34 cellular contexts compared by ENCODE assay signal in the genomic region with DNA sequence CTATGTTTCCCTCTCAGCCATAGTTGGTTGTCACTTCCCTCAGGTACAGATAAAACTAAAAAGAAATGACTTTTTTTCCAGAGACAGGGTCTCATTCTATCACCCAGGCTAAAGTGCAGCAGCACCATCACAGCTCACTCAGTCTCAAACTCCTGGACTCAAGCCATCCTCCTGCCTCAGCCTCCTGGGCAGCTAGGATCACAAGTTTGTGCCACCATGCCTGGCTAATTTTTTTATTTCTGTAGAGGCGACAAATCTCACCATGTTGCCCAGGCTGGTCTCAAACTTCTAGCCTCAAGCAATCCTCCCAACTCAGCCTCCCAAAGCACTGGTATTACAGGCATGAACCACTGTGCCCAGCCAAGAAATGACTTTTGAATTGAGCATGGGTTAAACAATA.
"Had no signal": no experiment of that assay in that cellular context is flagged by ENCODE, and none has a peak within 500 bp of the region (broad histone marks: within the 10 kb centered on the region; RNA-seq: fewer than 3 reads in every experiment).

No MANE protein-coding gene starts in this region.

- H3K36me3 Mint-ChIP-seq: activated naive CD4-positive, alpha-beta T cell treated with anti-CD3 and anti-CD28 coated beads, Interleukin-2, amount 50 U/mL, for 72 hours had no signal

- H3K27ac Mint-ChIP-seq: activated B cell treated with CpG ODN at 0.5 μM for 24 hours; activated CD4-positive, alpha-beta memory T cell treated with anti-CD3 and anti-CD28 coated beads for 36 hours; activated CD4-positive, alpha-beta T cell treated with anti-CD3 and anti-CD28 coated beads, Interleukin-2, amount 10 ng/mL, durations not matched to agents 24 days and 14 days; activated CD8-positive, alpha-beta T cell treated with anti-CD3 and anti-CD28 coated beads for 36 hours; activated naive CD4-positive, alpha-beta T cell treated with anti-CD3 and anti-CD28 coated beads for 36 hours; activated naive CD4-positive, alpha-beta T cell treated with anti-CD3 and anti-CD28 coated beads, Interleukin-2, amount 50 U/mL, for 72 hours; activated naive CD8-positive, alpha-beta T cell treated with anti-CD3 and anti-CD28 coated beads for 36 hours; activated T-cell treated with anti-CD3 and anti-CD28 coated beads, Interleukin-2, amount 50 U/mL, for 72 hours; activated T-helper 1 cell treated with anti-CD3 and anti-CD28 coated beads, Interleukin-12 subunit alpha, Interleukin-12 subunit beta, Interleukin-2, Interleukin-4 antibody, amounts not matched to agents 30 ng/mL and 10 ng/mL and 1 ng/mL, durations not matched to agents 14 hours and 24 hours and 36 hours; activated T-helper 17 cell treated with anti-CD3 and anti-CD28 coated beads, Interleukin-2, amount 50 U/mL, for 72 hours; T-helper 1 cell treated with Interleukin-12 subunit alpha and Interleukin-12 subunit beta and Interleukin-4 antibody, amounts not matched to agents 30 μg/mL and 1 μg/mL, for 36 hours; T-helper 2 cell treated with Interferon-gamma antibody and Interleukin-4, amounts not matched to agents 5 μg/mL and 100 μg/mL, for 36 hours had no signal

- H3K36me3 ChIP-seq: adrenal gland, brain microvascular endothelial cell, breast epithelium had no signal

- H3K4me3 Mint-ChIP-seq: activated B cell treated with CpG ODN at 0.5 μM for 24 hours; activated CD4-positive, alpha-beta memory T cell treated with anti-CD3 and anti-CD28 coated beads for 36 hours; activated CD4-positive, alpha-beta T cell treated with anti-CD3 and anti-CD28 coated beads, Interleukin-2, amount 10 ng/mL, durations not matched to agents 24 days and 14 days; activated CD8-positive, alpha-beta T cell treated with anti-CD3 and anti-CD28 coated beads for 36 hours; activated naive CD4-positive, alpha-beta T cell treated with anti-CD3 and anti-CD28 coated beads for 36 hours; activated naive CD8-positive, alpha-beta T cell treated with anti-CD3 and anti-CD28 coated beads for 36 hours; activated T-cell treated with anti-CD3 and anti-CD28 coated beads, Interleukin-2, amount 50 U/mL, for 4 hours; activated T-cell treated with anti-CD3 and anti-CD28 coated beads, Interleukin-2, amount 50 U/mL, for 72 hours; activated T-helper 1 cell treated with anti-CD3 and anti-CD28 coated beads, Interleukin-12 subunit alpha, Interleukin-12 subunit beta, Interleukin-2, Interleukin-4 antibody, amounts not matched to agents 30 ng/mL and 10 ng/mL and 1 ng/mL, durations not matched to agents 14 hours and 24 hours and 36 hours; activated T-helper 17 cell treated with anti-CD3 and anti-CD28 coated beads, Interleukin-2, amount 50 U/mL, for 72 hours; T-helper 1 cell treated with Interleukin-12 subunit alpha and Interleukin-12 subunit beta and Interleukin-4 antibody, amounts not matched to agents 30 μg/mL and 1 μg/mL, for 36 hours; T-helper 2 cell treated with Interferon-gamma antibody and Interleukin-4, amounts not matched to agents 5 μg/mL and 100 μg/mL, for 36 hours had no signal

- H3K9me3 ChIP-seq: adrenal gland, body of pancreas, breast epithelium had no signal

- H3K27me3 ChIP-seq: adrenal gland, body of pancreas, brain microvascular endothelial cell, breast epithelium had no signal

- DNase-seq: activated B cell treated with CpG ODN at 0.5 μM for 24 hours; activated CD4-positive, alpha-beta memory T cell treated with anti-CD3 and anti-CD28 coated beads for 36 hours; activated CD4-positive, alpha-beta T cell treated with anti-CD3 and anti-CD28 coated beads for 4 hours; activated CD4-positive, alpha-beta T cell treated with anti-CD3 and anti-CD28 coated beads, Interleukin-2, amount 10 ng/mL, durations not matched to agents 24 days and 14 days; activated CD4-positive, alpha-beta T cell treated with anti-CD3 and anti-CD28 coated beads, Interleukin-2, amount 50 U/mL, for 1 hour; activated CD4-positive, alpha-beta T cell treated with anti-CD3 and anti-CD28 coated beads, Interleukin-2, amount 50 U/mL, for 4 hours; activated CD4-positive, CD25-positive, alpha-beta regulatory T cell treated with anti-CD3 and anti-CD28 coated beads, Interleukin-2, amount 50 U/mL, for 72 hours; activated CD8-positive, alpha-beta memory T cell treated with anti-CD3 and anti-CD28 coated beads, Interleukin-2, amount 50 U/mL, for 4 hours; activated CD8-positive, alpha-beta T cell treated with anti-CD3 and anti-CD28 coated beads for 36 hours; activated effector memory CD4-positive, alpha-beta T cell treated with anti-CD3 and anti-CD28 coated beads, Interleukin-2, amount 50 U/mL, for 16 hours; activated gamma-delta T cell treated with Interleukin-2 at 50 U/mL for 16 hours; activated naive CD4-positive, alpha-beta T cell; activated naive CD4-positive, alpha-beta T cell treated with anti-CD3 and anti-CD28 coated beads for 36 hours; activated naive CD4-positive, alpha-beta T cell treated with anti-CD3 and anti-CD28 coated beads, Interleukin-2, amount 50 U/mL, for 16 hours; activated naive CD8-positive, alpha-beta T cell treated with anti-CD3 and anti-CD28 coated beads for 36 hours; activated T-cell treated with anti-CD3 and anti-CD28 coated beads for 4 hours; activated T-cell treated with anti-CD3 and anti-CD28 coated beads, Interleukin-2, amount 50 U/mL, for 1 hour; activated T-cell treated with anti-CD3 and anti-CD28 coated beads, Interleukin-2, amount 50 U/mL, for 4 hours; activated T-cell treated with anti-CD3 and anti-CD28 coated beads, Interleukin-2, amount 50 U/mL, for 72 hours; adrenal gland; amniotic stem cell; aorta; body of pancreas; brain microvascular endothelial cell; central memory CD4-positive, alpha-beta T cell; T-helper 2 cell; T-helper 9 cell had no signal

- H3K4me3 ChIP-seq: adrenal gland, body of pancreas, breast epithelium had no signal

- H3K9me3 Mint-ChIP-seq: activated CD4-positive, alpha-beta T cell treated with anti-CD3 and anti-CD28 coated beads, Interleukin-2, amount 10 ng/mL, durations not matched to agents 24 days and 14 days; activated T-helper 1 cell treated with anti-CD3 and anti-CD28 coated beads, Interleukin-12 subunit alpha, Interleukin-12 subunit beta, Interleukin-2, Interleukin-4 antibody, amounts not matched to agents 30 ng/mL and 10 ng/mL and 1 ng/mL, durations not matched to agents 14 hours and 24 hours and 36 hours; activated T-helper 17 cell treated with anti-CD3 and anti-CD28 coated beads, Interleukin-2, amount 50 U/mL, for 72 hours had no signal

- H3K27me3 Mint-ChIP-seq: activated B cell treated with CpG ODN at 0.5 μM for 24 hours; activated CD4-positive, alpha-beta memory T cell treated with anti-CD3 and anti-CD28 coated beads for 36 hours; activated CD4-positive, alpha-beta T cell treated with anti-CD3 and anti-CD28 coated beads, Interleukin-2, amount 10 ng/mL, durations not matched to agents 24 days and 14 days; activated CD8-positive, alpha-beta T cell treated with anti-CD3 and anti-CD28 coated beads for 36 hours; activated naive CD8-positive, alpha-beta T cell treated with anti-CD3 and anti-CD28 coated beads for 36 hours; activated T-helper 17 cell treated with anti-CD3 and anti-CD28 coated beads, Interleukin-2, amount 50 U/mL, for 72 hours had no signal

- H3K27ac ChIP-seq: adrenal gland, body of pancreas, brain microvascular endothelial cell, breast epithelium, VCaP had no signal
